12 cellular contexts compared by ENCODE assay signal in genomic region chr18:31268985-31269406, GRCh38. TPM values are rescaled to one million over a fixed set of nuclear protein-coding genes. Genes with fewer than 3 reads are reported as not detected.
DNase-seq lines count a peak whose midpoint lies in the region; ATAC-seq and TF ChIP-seq lines count a peak whose summit lies in the region.
"Had no signal": no experiment of that assay in that cellular context is flagged by ENCODE, and none has a peak within 500 bp of the region (broad histone marks: within the 10 kb centered on the region; RNA-seq: fewer than 3 reads in every experiment).

No MANE protein-coding gene starts in this region.

- H3K27me3 Mint-ChIP-seq in HFFc6 (ENCODE audit: insufficient read depth): no peaks in the 10 kb centered on the region; the same call in 1 of the 2 replicates
- H3K27me3 Mint-ChIP-seq: stimulated activated naive CD8-positive, alpha-beta T cell treated with anti-CD3 and anti-CD28 coated beads, Interleukin-15, amount 100 ng/mL, for 72 hours had no signal

- no peak overlapping the region for H3K4me3 ChIP-seq in suprapubic skin

- H3K36me3 ChIP-seq in suprapubic skin: no peaks in the 10 kb centered on the region

- TF ChIP-seq POLR2A in suprapubic skin (IDR thresholded peaks at IDR 0.05): no peak

- peak overlapping the region; percentile 61 for H3K27ac ChIP-seq in suprapubic skin

- WGBS in suprapubic skin: 24% methylated on average over 1 of the region's 1 CpG

- H3K4me3 Mint-ChIP-seq in HFFc6: no peak overlapping the region
- H3K4me3 Mint-ChIP-seq: stimulated activated naive CD8-positive, alpha-beta T cell treated with anti-CD3 and anti-CD28 coated beads, Interleukin-15, amount 100 ng/mL, for 72 hours had no signal

- H3K27me3 ChIP-seq in suprapubic skin: no peaks in the 10 kb centered on the region

- TF ChIP-seq CTCF in suprapubic skin (IDR thresholded peaks at IDR 0.05) (no peak), HFFc6 (IDR thresholded peaks at IDR 0.05) (no peak)

- H3K9me3 ChIP-seq in suprapubic skin: no peaks in the 10 kb centered on the region

- no peaks in the 10 kb centered on the region for H3K4me1 Mint-ChIP-seq in HFFc6 (ENCODE audit: low read depth)

- intact Hi-C loops in left cardiac atrium (cut with DNase I) (no loop called here), Right ventricle myocardium inferior (cut with DNase I) (no loop called here)

- peaks cover 27% of the 10 kb centered on the region for H3K4me1 ChIP-seq in suprapubic skin

- DNase-seq in left cardiac atrium (no peak), Right ventricle myocardium inferior (ENCODE audit: missing footprints) (no peak), NCI-H510A (lab: John Stamatoyannopoulos, UW) (peak; percentile 36), suprapubic skin (ENCODE audit: low spot score in 2 of 2) (no peak), HFFc6 (no peak), NCI-H1436 (lab: John Stamatoyannopoulos, UW) (no peak), hippocampal formation (lab: John Stamatoyannopoulos, UW) (no peak)
- DNase-seq: activated CD8-positive, alpha-beta memory T cell treated with anti-CD3 and anti-CD28 coated beads, Interleukin-2, amount 50 U/mL, for 48 hours; amygdala; stimulated activated CD4-positive, alpha-beta T cell treated with anti-CD3 and anti-CD28 coated beads, Interleukin-2, amount 100 ng/mL, for 24 hours; stimulated activated naive CD8-positive, alpha-beta T cell treated with anti-CD3 and anti-CD28 coated beads, Interleukin-15, amount 100 ng/mL, for 72 hours had no signal

- peak; percentile 27 to 59 for ATAC-seq in left cardiac atrium
- ATAC-seq in Right ventricle myocardium inferior: no peak
- peak; percentile 60 for ATAC-seq in esophagus mucosa
- ATAC-seq: stimulated activated naive CD8-positive, alpha-beta T cell treated with anti-CD3 and anti-CD28 coated beads, Interleukin-15, amount 100 ng/mL, for 72 hours had no signal

- no peak for TF ChIP-seq EP300 in suprapubic skin (IDR thresholded peaks at IDR 0.05)

- no peak overlapping the region for H3K27ac Mint-ChIP-seq in HFFc6
- H3K27ac Mint-ChIP-seq: stimulated activated naive CD8-positive, alpha-beta T cell treated with anti-CD3 and anti-CD28 coated beads, Interleukin-15, amount 100 ng/mL, for 72 hours had no signal

- H3K9me3 Mint-ChIP-seq in HFFc6: peaks cover 35% of the 10 kb centered on the region

- H3K36me3 Mint-ChIP-seq in HFFc6 (ENCODE audit: low read depth): no peaks in the 10 kb centered on the region

RNA-seq across cellular contexts. Expression of gene DSG1, which starts 49.0 kb away (rescaled TPM):
- total RNA-seq in left cardiac atrium (1 to 10 TPM; 2.0 to 3.6 TPM), Right ventricle myocardium inferior (0.68 TPM), esophagus mucosa (33.7 TPM), suprapubic skin (1,000 to 10,000 TPM in 3 of 4 donors, 100 to 1,000 TPM in 1; 693 to 1,832 (median 1,713) TPM)
- total RNA-seq in HFFc6 (2021; fragmentation: NEBNext Ultra II Directional; extraction: Animal tissue kit (Norgen Biotek cat#: 25700)): not detected

Comparison
In these comparisons a context has a peak if more than half of its experiments do, and no peak if none do; other contexts are left out.
1. RNA of gene DSG1, which starts 49.0 kb away (total RNA-seq): 693 to 1,832 TPM in suprapubic skin; 33.7 TPM in esophagus mucosa (single experiment), 2.0 to 3.6 TPM in left cardiac atrium, 0.68 TPM in Right ventricle myocardium inferior (single experiment) and not detected in HFFc6; every median in the first group is over 10 times any median in the second.